1 cellular context compared by ENCODE assay signal in genomic region chr1:28505406-28506187, GRCh38.
TF ChIP-seq lines count a peak whose summit lies in the region.

TSS of gene RCC1 (plus strand) at chr1:28506043. CDS start at chr1:28529867, 23,824 bp downstream.

TF ChIP-seq in GM12878, 131 proteins besides CTCF, POLR2A, EP300 and RAD21 (continued from another document):
- peak; percentile 57 for TF ChIP-seq E4F1 (IDR thresholded peaks at IDR 0.05; ENCODE audit: borderline replicate concordance, partially characterized antibody)
